In genomic region chrX:104789784-104790183, GRCh38 we compare ENCODE assay signal across 7 cellular contexts.
"Had no signal": no experiment of that assay in that cellular context is flagged by ENCODE, and none has a peak within 500 bp of the region (broad histone marks: within the 10 kb centered on the region; RNA-seq: fewer than 3 reads in every experiment).

No MANE protein-coding gene starts in this region.

- H3K4me1 Mint-ChIP-seq: GM23338 had no signal

- DNase-seq: H9, HCEC 1CT, IMR-90 had no signal

- H3K4me3 ChIP-seq: GM23338 had no signal

- H2AFZ ChIP-seq: GM23338 had no signal

- H3K27ac Mint-ChIP-seq: GM23338, H9 had no signal

- H3K4me3 Mint-ChIP-seq: GM23338, H9 had no signal

- H3K4me2 ChIP-seq: GM23338 had no signal

- ATAC-seq: GM23338 had no signal

- H3K9me3 Mint-ChIP-seq: GM23338 had no signal

- FAIRE-seq: H1, H54, HTR-8/SVneo had no signal
